In genomic region chr5:80953587-80953986, GRCh38 we compare ENCODE assay signal across 8 cellular contexts.
"Had no signal": no experiment of that assay in that cellular context is flagged by ENCODE, and none has a peak within 500 bp of the region (broad histone marks: within the 10 kb centered on the region; RNA-seq: fewer than 3 reads in every experiment).

No MANE protein-coding gene starts in this region.

- FAIRE-seq: HepG2, HTR-8/SVneo, K562 had no signal

- H3K27ac ChIP-seq: HL-60, KMS-11 had no signal

- H3K9ac ChIP-seq: KMS-11 had no signal

- DNase-seq: IMR-90, KBM-7, KG1 had no signal

- ATAC-seq: HepG2, K562 had no signal

- H3K4me3 ChIP-seq: K562 had no signal

- H3K4me2 ChIP-seq: KMS-11 had no signal
